ENCODE assay signal across 8 cellular contexts in the genomic region with DNA sequence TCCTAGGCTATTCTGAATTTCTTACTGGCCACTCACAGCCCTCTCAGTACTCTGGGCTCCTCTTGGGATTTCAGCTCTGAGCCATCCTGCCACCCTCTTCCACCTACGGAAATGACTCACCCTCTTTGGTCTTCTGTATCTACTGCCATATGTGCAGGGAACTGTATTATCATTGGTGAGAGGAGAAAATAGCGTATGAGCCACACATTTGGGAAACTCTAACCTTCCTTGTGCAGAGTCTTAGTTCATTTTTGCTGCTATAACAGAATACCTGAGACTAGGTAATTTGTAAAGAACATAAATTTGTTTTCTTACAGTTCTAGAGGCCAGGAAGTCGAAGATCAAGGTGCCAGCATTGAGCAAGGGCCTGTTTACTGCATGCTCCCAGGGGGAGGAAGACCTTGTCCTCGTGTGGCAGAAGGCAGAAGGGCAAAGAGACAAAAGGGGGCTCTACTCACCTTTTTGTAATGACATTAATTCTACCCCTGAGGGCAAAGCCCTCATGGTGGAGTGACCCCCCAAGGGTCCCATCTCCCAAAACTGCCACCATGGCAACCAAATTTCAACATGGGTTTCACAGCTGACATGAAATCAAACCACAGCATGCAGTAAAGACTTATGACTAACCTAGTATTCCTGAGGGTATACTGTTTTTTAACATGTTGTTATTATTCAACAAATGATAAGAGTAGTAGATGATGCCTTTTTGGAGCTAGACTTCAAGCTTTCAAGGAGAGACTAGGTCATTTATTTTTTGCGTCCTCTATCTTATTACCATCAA.
DNase-seq lines count a peak whose midpoint lies in the region; ATAC-seq, FAIRE-seq and TF ChIP-seq lines count a peak whose summit lies in the region.
"Had no signal": no experiment of that assay in that cellular context is flagged by ENCODE, and none has a peak within 500 bp of the region (broad histone marks: within the 10 kb centered on the region; RNA-seq: fewer than 3 reads in every experiment).

No MANE protein-coding gene starts in this region.

- POLR2A ChIA-PET in K562 (lab: Yijun Ruan, JAX), result interaction anchor here (0.8 kb wide), 1 partner anchor 60 kb away, joined by 3 read pairs; no protein-coding TSS in a partner anchor

- in situ Hi-C loops in K562 (cut with MboI), result no loop called here

- H3K9me3 ChIP-seq in K562 (replicated peaks; ENCODE audit: control insufficient read depth, insufficient read depth, low read depth, low read length), result no peaks in the 10 kb centered on the region
- H3K9me3 ChIP-seq in osteoblast (ENCODE audit: low read depth, low read length), result no peaks in the 10 kb centered on the region
- H3K9me3 ChIP-seq: pancreas had no signal

- 0 out of 3 replicates have a peak, but pooled peaks cover 8% of the 10 kb centered on the region for H3K36me3 ChIP-seq in K562 (ENCODE audit: control insufficient read depth, insufficient read depth, low read length)
- no peaks in the 10 kb centered on the region for H3K36me3 ChIP-seq in osteoblast (ENCODE audit: insufficient read depth, low read length)
- H3K36me3 ChIP-seq: pancreas had no signal

- TF ChIP-seq RAD21 in K562 (CRISPR knock-in tag; conservative IDR thresholded peaks at IDR 0.05 in 1 of 2, IDR thresholded peaks at IDR 0.05 in 1 of 2), result no peak

- TF ChIP-seq EP300 in K562 (IDR thresholded peaks at IDR 0.05; ENCODE audit: low read length), result peak; percentile 73; the same call in 1 of the 2 replicates

- H3K27ac ChIP-seq in K562 (ENCODE audit: extremely low read depth, low read depth, low read length) (peak overlapping the region; percentile 77), osteoblast (ENCODE audit: low read depth, low read length) (peak overlapping the region; percentile 96)
- H3K27ac ChIP-seq: pancreas had no signal

- no peak for TF ChIP-seq CTCF in K562 (IDR thresholded peaks at IDR 0.05 in 2 of 3, conservative IDR thresholded peaks at IDR 0.05 in 1 of 3; ENCODE audit: insufficient read depth in 2 of 3, low read depth in 1 of 3, low read length in 3 of 3)
- TF ChIP-seq CTCF in osteoblast (IDR thresholded peaks at IDR 0.05; ENCODE audit: extremely low read depth, low read depth, low read length), result no peak

- no TSS peak for BruUV-seq in K562 (replicated peaks; lab: Mats Ljungman, UMichigan)

- H4K20me1 ChIP-seq in K562 (replicated peaks; ENCODE audit: control insufficient read depth, insufficient read depth, low read length) (no peaks in the 10 kb centered on the region), osteoblast (ENCODE audit: insufficient read depth, low read length) (peaks cover 4% of the 10 kb centered on the region)

- ATAC-seq in K562 (peak; percentile 95), GM19467 (IDR thresholded peaks at IDR 0.05; ENCODE audit: unreplicated experiment) (no peak)

- CTCF ChIA-PET in K562 (lab: Yijun Ruan, JAX; ENCODE audit: low intra/inter-chr PET ratio), result no interaction called here

- peak overlapping the region; percentile 68 for H2AFZ ChIP-seq in K562 (ENCODE audit: low read depth, low read length)
- no peak overlapping the region for H2AFZ ChIP-seq in osteoblast (ENCODE audit: low read length)

- DNase-seq in GM04504 (ENCODE audit: low read depth), result peak; percentile 83
- peak; percentile 16 for DNase-seq in NCI-H446 treated with DMSO at 0.1 percent for 48 hours (lab: John Stamatoyannopoulos, UW)
- DNase-seq in K562 (ENCODE audit: extremely low read depth in 1 of 4, low spot score in 3 of 4), result peak; percentile 30 to 75 (median 52)
- DNase-seq in osteoblast (ENCODE audit: insufficient read length, low spot score, missing footprints), result peak; percentile 94
- DNase-seq in NCI-H146 treated with DMSO at 0.1 percent for 48 hours (lab: John Stamatoyannopoulos, UW; ENCODE audit: unreplicated experiment), result no peak
- no peak for DNase-seq in NCI-H2081 treated with DMSO at 0.1 percent for 48 hours (lab: John Stamatoyannopoulos, UW)
- DNase-seq: pancreas had no signal

- H3K27me3 ChIP-seq in K562 (ENCODE audit: control insufficient read depth in 2 of 2, insufficient read depth in 2 of 2, low read length in 2 of 2), result no peaks in the 10 kb centered on the region
- no peaks in the 10 kb centered on the region for H3K27me3 ChIP-seq in osteoblast (ENCODE audit: insufficient read depth, low read length)
- H3K27me3 ChIP-seq: pancreas had no signal

- no peak overlapping the region for H3K4me3 ChIP-seq in K562
- H3K4me3 ChIP-seq in osteoblast (ENCODE audit: insufficient read depth, low read length), result peak overlapping the region; percentile 37
- H3K4me3 ChIP-seq: pancreas had no signal

- TF ChIP-seq POLR2A in K562 (conservative IDR thresholded peaks at IDR 0.05), result no peak

- intact Hi-C loops in K562 (cut with micrococcal nuclease), result no loop called here

- peaks cover 3 to 45% of the 10 kb centered on the region in 2 experiments; a peak in 3 of 5 replicates for H3K4me1 ChIP-seq in K562 (replicated peaks in 1 of 2; ENCODE audit: control insufficient read depth in 2 of 2, insufficient read depth in 2 of 2, low read length in 2 of 2)
- H3K4me1 ChIP-seq in osteoblast (ENCODE audit: insufficient read depth, low read length), result peaks cover 31% of the 10 kb centered on the region
- H3K4me1 ChIP-seq: pancreas had no signal

- H3K9ac ChIP-seq in K562 (ENCODE audit: insufficient read depth in 1 of 2, low read depth in 2 of 2, low read length in 2 of 2), result peak overlapping the region in 1 of 2 experiments; percentile 46; a peak in 2 of 4 replicates

- H3K79me2 ChIP-seq in K562 (ENCODE audit: control insufficient read depth, insufficient read depth, low read length) (peaks cover 14% of the 10 kb centered on the region), osteoblast (ENCODE audit: insufficient read depth, low read length) (peaks cover 62% of the 10 kb centered on the region)

- 13% methylated on average over 5 of the region's 5 CpGs for WGBS in K562 (ENCODE audit: insufficient coverage, low coverage, missing lambda C conversion rate)

- H3K4me2 ChIP-seq in K562 (ENCODE audit: insufficient read depth, low read length), result peak overlapping the region; percentile 54
- H3K4me2 ChIP-seq in osteoblast (ENCODE audit: insufficient read depth, low read length), result peak overlapping the region; percentile 84

- FAIRE-seq in K562 (lab: Jason Lieb, UNC), result peak; percentile 93
- FAIRE-seq: pancreas had no signal

- H3K9me1 ChIP-seq in K562 (ENCODE audit: control insufficient read depth, insufficient read depth, low read length), result no peaks in the 10 kb centered on the region

TF ChIP-seq in K562, 482 proteins besides CTCF, POLR2A, EP300 and RAD21 (continues in another document):
- TF ChIP-seq, protein P1, sequence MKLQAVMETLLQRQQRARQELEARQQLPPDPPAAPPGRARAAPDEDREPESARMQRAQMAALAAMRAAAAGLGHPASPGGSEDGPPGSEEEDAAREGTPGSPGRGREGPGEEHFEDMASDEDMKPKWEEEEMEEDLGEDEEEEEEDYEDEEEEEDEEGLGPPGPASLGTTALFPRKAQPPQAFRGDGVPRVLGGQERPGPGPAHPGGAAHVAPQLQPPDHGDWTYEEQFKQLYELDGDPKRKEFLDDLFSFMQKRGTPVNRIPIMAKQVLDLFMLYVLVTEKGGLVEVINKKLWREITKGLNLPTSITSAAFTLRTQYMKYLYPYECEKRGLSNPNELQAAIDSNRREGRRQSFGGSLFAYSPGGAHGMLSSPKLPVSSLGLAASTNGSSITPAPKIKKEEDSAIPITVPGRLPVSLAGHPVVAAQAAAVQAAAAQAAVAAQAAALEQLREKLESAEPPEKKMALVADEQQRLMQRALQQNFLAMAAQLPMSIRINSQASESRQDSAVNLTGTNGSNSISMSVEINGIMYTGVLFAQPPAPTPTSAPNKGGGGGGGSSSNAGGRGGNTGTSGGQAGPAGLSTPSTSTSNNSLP (IDR thresholded peaks at IDR 0.05; ENCODE audit: borderline replicate concordance, low read depth, low read length), result no peak
- no peak for TF ChIP-seq NR2C2 (CRISPR knock-in tag; IDR thresholded peaks at IDR 0.05)
- no peak for TF ChIP-seq NR2C2 (tag; IDR thresholded peaks at IDR 0.05)
- TF ChIP-seq, protein P2, sequence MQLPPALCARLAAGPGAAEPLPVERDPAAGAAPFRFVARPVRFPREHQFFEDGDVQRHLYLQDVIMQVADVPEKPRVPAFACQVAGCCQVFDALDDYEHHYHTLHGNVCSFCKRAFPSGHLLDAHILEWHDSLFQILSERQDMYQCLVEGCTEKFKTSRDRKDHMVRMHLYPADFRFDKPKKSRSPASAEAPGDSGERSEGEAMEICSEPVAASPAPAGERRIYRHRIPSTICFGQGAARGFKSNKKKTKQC (CRISPR knock-in tag; IDR thresholded peaks at IDR 0.05), result no peak
- no peak for TF ChIP-seq RHOXF2B (CRISPR knock-in tag; conservative IDR thresholded peaks at IDR 0.05)
- no peak for TF ChIP-seq HNRNPL (IDR thresholded peaks at IDR 0.05; ENCODE audit: low read depth, low read length)
- TF ChIP-seq, protein P3, sequence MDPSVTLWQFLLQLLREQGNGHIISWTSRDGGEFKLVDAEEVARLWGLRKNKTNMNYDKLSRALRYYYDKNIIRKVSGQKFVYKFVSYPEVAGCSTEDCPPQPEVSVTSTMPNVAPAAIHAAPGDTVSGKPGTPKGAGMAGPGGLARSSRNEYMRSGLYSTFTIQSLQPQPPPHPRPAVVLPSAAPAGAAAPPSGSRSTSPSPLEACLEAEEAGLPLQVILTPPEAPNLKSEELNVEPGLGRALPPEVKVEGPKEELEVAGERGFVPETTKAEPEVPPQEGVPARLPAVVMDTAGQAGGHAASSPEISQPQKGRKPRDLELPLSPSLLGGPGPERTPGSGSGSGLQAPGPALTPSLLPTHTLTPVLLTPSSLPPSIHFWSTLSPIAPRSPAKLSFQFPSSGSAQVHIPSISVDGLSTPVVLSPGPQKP (CRISPR knock-in tag; IDR thresholded peaks at IDR 0.05), result no peak
- TF ChIP-seq, protein P4, sequence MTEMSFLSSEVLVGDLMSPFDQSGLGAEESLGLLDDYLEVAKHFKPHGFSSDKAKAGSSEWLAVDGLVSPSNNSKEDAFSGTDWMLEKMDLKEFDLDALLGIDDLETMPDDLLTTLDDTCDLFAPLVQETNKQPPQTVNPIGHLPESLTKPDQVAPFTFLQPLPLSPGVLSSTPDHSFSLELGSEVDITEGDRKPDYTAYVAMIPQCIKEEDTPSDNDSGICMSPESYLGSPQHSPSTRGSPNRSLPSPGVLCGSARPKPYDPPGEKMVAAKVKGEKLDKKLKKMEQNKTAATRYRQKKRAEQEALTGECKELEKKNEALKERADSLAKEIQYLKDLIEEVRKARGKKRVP (CRISPR knock-in tag; IDR thresholded peaks at IDR 0.05), result no peak
- TF ChIP-seq PTRF (tag; IDR thresholded peaks at IDR 0.05), result no peak
- TF ChIP-seq POLR3G (IDR thresholded peaks at IDR 0.05; ENCODE audit: extremely low read depth, insufficient read length, insufficient replicate concordance), result no peak
- TF ChIP-seq, protein P5, sequence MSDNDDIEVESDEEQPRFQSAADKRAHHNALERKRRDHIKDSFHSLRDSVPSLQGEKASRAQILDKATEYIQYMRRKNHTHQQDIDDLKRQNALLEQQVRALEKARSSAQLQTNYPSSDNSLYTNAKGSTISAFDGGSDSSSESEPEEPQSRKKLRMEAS (CRISPR knock-in tag; IDR thresholded peaks at IDR 0.05), result no peak
- peak; percentile 40; the same call in 1 of the 2 replicates for TF ChIP-seq NCOR1 (IDR thresholded peaks at IDR 0.05)
- no peak for TF ChIP-seq MCM2 (IDR thresholded peaks at IDR 0.05; ENCODE audit: low read depth)

Comparison
In these comparisons a context has a peak if more than half of its experiments do, and no peak if none do; other contexts are left out.
1. DNase-seq: peak in GM04504 (single experiment), NCI-H446 treated with DMSO at 0.1 percent for 48 hours (single experiment), K562 (4 of 4) and osteoblast (single experiment); none in NCI-H146 treated with DMSO at 0.1 percent for 48 hours (single experiment) and NCI-H2081 treated with DMSO at 0.1 percent for 48 hours (single experiment).